Comparison of ENCODE assay signal across 10 cellular contexts in genomic region chr11:28836285-28837081, GRCh38.
DNase-seq lines count a peak whose midpoint lies in the region; ATAC-seq and TF ChIP-seq lines count a peak whose summit lies in the region.
"Had no signal": no experiment of that assay in that cellular context is flagged by ENCODE, and none has a peak within 500 bp of the region (broad histone marks: within the 10 kb centered on the region; RNA-seq: fewer than 3 reads in every experiment).

No MANE protein-coding gene starts in this region.

- peak overlapping the region; percentile 35 for H3K4me2 ChIP-seq in GM23248 (ENCODE audit: unreplicated experiment)

- in situ Hi-C loops in GM23248 (cut with MboI): no loop called here

- no peaks in the 10 kb centered on the region for H3K36me3 ChIP-seq in GM23248 (ENCODE audit: low read depth)

- H3K9me2 ChIP-seq in GM23248 (ENCODE audit: insufficient read depth): no peaks in the 10 kb centered on the region

- no peak for TF ChIP-seq CTCF in retinal pigment epithelial cell (conservative IDR thresholded peaks at IDR 0.05; ENCODE audit: low read depth, low read length)
- no peak for TF ChIP-seq CTCF in GM20000 (IDR thresholded peaks at IDR 0.05; ENCODE audit: extremely low read depth, missing control alignments)

- H3K27ac ChIP-seq in GM23248: peak overlapping the region; percentile 85

- H4K20me1 ChIP-seq in GM23248 (ENCODE audit: insufficient read depth): no peaks in the 10 kb centered on the region

- H3F3A ChIP-seq in GM23248 (ENCODE audit: insufficient read depth): peaks cover 66% of the 10 kb centered on the region

- H3K9ac ChIP-seq in GM23248: peak overlapping the region; percentile 36

- no peaks in the 10 kb centered on the region for H3K27me3 ChIP-seq in GM23248 (replicated peaks; ENCODE audit: insufficient read depth)

- peak overlapping the region; percentile 34; the same call in 1 of the 2 replicates for H2AFZ ChIP-seq in GM23248

- H3K79me2 ChIP-seq in GM23248 (ENCODE audit: insufficient read depth): no peaks in the 10 kb centered on the region

- no peaks in the 10 kb centered on the region for H3K9me3 ChIP-seq in GM23248 (ENCODE audit: low read depth)

- H3K4me3 ChIP-seq in GM23248 (no peak overlapping the region), retinal pigment epithelial cell (ENCODE audit: low read length) (no peak overlapping the region)

- ATAC-seq in GM18861 (IDR thresholded peaks at IDR 0.05; ENCODE audit: unreplicated experiment): no peak

- DNase-seq in GM23248: peak; percentile 93
- peak; percentile 1 for DNase-seq in RKO (ENCODE audit: low spot score)
- DNase-seq in fibroblast of peridontal ligament (ENCODE audit: extremely low read depth): peak; percentile 98
- DNase-seq in retinal pigment epithelial cell (ENCODE audit: low read depth): peak; percentile 98
- DNase-seq in DMS 273 treated with DMSO at 0.1 percent for 48 hours (lab: John Stamatoyannopoulos, UW): no peak
- no peak for DNase-seq in D341Med (ENCODE audit: low spot score)
- no peak for DNase-seq in GM20000 (ENCODE audit: low spot score)
- DNase-seq: NCI-H446 treated with DMSO at 0.1 percent for 48 hours; stimulated activated naive CD4-positive, alpha-beta T cell had no signal

- 2 to 4% methylated on average over 4 of the region's 4 CpGs for WGBS in GM23248 (ENCODE audit: low coverage in 1 of 2, low lambda C conversion rate in 2 of 2, missing lambda C conversion rate in 2 of 2), 2 experiments

- H3K4me1 ChIP-seq in GM23248 (ENCODE audit: insufficient read depth): peaks cover 78% of the 10 kb centered on the region

Comparison
In these comparisons a context has a peak if more than half of its experiments do, and no peak if none do; other contexts are left out.
1. DNase-seq: peak in GM23248 (single experiment), RKO (single experiment), fibroblast of peridontal ligament (single experiment) and retinal pigment epithelial cell (single experiment); none in DMS 273 treated with DMSO at 0.1 percent for 48 hours (single experiment), D341Med (single experiment) and GM20000 (single experiment).